ENCODE assay signal across 14 cellular contexts in the genomic region with DNA sequence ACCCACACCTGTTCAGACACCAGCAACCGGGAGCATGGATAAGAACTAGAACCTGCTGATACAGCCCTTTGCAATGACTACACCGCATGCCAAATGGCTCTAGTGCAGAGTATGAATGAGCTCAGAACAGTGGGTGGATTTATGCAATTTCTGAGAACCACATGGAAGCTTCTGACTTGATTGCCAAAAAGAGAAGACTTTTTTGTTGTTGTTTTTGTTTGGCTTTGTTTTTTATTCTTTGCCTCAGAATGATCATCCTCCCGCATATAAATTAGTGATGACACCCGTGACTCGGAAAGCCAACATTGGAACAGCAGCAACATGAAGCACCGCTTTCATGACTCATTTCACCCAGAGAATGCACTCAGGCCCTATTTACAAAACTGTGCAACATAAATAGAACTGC.
A peak's percentile ranks its signal among the peaks of the same experiment; 100 is the strongest.
DNase-seq lines count a peak whose midpoint lies in the region; ATAC-seq and TF ChIP-seq lines count a peak whose summit lies in the region.
"Had no signal": no experiment of that assay in that cellular context is flagged by ENCODE, and none has a peak within 500 bp of the region (broad histone marks: within the 10 kb centered on the region; RNA-seq: fewer than 3 reads in every experiment).

No MANE protein-coding gene starts in this region.

- TF ChIP-seq CTCF in fibroblast of the aortic adventitia (IDR thresholded peaks at IDR 0.05; ENCODE audit: insufficient read depth, low read length): no peak

- peaks cover 9% of the 10 kb centered on the region for H3K4me1 ChIP-seq in GM23248 (ENCODE audit: insufficient read depth)
- H3K4me1 ChIP-seq: ascending aorta had no signal

- no peak overlapping the region for H3K27ac ChIP-seq in GM23248
- H3K27ac ChIP-seq: ascending aorta had no signal

- H3K27me3 ChIP-seq in GM23248 (replicated peaks; ENCODE audit: insufficient read depth): no peaks in the 10 kb centered on the region
- H3K27me3 ChIP-seq: ascending aorta had no signal

- peak; percentile 85 for DNase-seq in GM23248
- DNase-seq in fibroblast of the aortic adventitia (ENCODE audit: low read depth): peak; percentile 26
- DNase-seq in sciatic nerve (ENCODE audit: low spot score): no peak
- DNase-seq in cerebellar cortex (ENCODE audit: low spot score): no peak
- no peak for DNase-seq in stimulated activated CD4-positive, alpha-beta T cell treated with anti-CD3 and anti-CD28 coated beads, Interleukin-15, amount 100 ng/mL, for 24 hours
- DNase-seq: activated gamma-delta T cell; glutamatergic neuron; KG1; NCI-H524; stimulated activated CD4-positive, alpha-beta T cell treated with anti-CD3 and anti-CD28 coated beads, Interleukin-12 subunit alpha, Interleukin-12 subunit beta, amount 100 ng/mL, for 4 hours had no signal

- H3K4me3 ChIP-seq in GM23248 (no peak overlapping the region), fibroblast of the aortic adventitia (ENCODE audit: low read depth, low read length) (no peak overlapping the region)
- H3K4me3 ChIP-seq: ascending aorta had no signal

- no peaks in the 10 kb centered on the region for H3K9me3 ChIP-seq in GM23248 (ENCODE audit: low read depth)
- H3K9me3 ChIP-seq: ascending aorta had no signal

- no peak overlapping the region for H3K4me2 ChIP-seq in GM23248 (ENCODE audit: unreplicated experiment)

- no peaks in the 10 kb centered on the region for H4K20me1 ChIP-seq in GM23248 (ENCODE audit: insufficient read depth)

- no peaks in the 10 kb centered on the region for H3K79me2 ChIP-seq in GM23248 (ENCODE audit: insufficient read depth)

- no peak overlapping the region for H2AFZ ChIP-seq in GM23248

- 4 to 8% methylated on average over 6 of the region's 6 CpGs for WGBS in GM23248 (ENCODE audit: low coverage in 1 of 2, low lambda C conversion rate in 2 of 2, missing lambda C conversion rate in 2 of 2), 2 experiments

- no peaks in the 10 kb centered on the region for H3K9me2 ChIP-seq in GM23248 (ENCODE audit: insufficient read depth)

- intact Hi-C loops in sciatic nerve (cut with DNase I): no loop called here

- in situ Hi-C loops in GM23248 (cut with MboI): no loop called here

- ATAC-seq in SK-N-SH treated with all-trans-retinoic acid at 6 μM for 48 hours (peak; percentile 78), sciatic nerve (peak; percentile 67), HG03520 (IDR thresholded peaks at IDR 0.05; ENCODE audit: unreplicated experiment) (no peak), HG03280 (IDR thresholded peaks at IDR 0.05; ENCODE audit: unreplicated experiment) (no peak)

- no peak overlapping the region for H3K9ac ChIP-seq in GM23248

- H3K36me3 ChIP-seq in GM23248 (ENCODE audit: low read depth): no peaks in the 10 kb centered on the region
- H3K36me3 ChIP-seq: ascending aorta had no signal

- H3F3A ChIP-seq in GM23248 (ENCODE audit: insufficient read depth): peaks cover 19% of the 10 kb centered on the region; the same call in 1 of the 2 replicates

TF ChIP-seq in SK-N-SH treated with all-trans-retinoic acid at 6 μM for 48 hours, 23 proteins besides CTCF, POLR2A, EP300 and RAD21:
- TF ChIP-seq ESRRG (CRISPR knock-in tag; IDR thresholded peaks at IDR 0.05) (no peak), ZFP30 (CRISPR knock-in tag; IDR thresholded peaks at IDR 0.05) (no peak), PPARA (CRISPR knock-in tag; IDR thresholded peaks at IDR 0.05; ENCODE audit: borderline replicate concordance) (no peak), TCF4 (CRISPR knock-in tag; IDR thresholded peaks at IDR 0.05; ENCODE audit: borderline replicate concordance) (no peak), OSR1 (CRISPR knock-in tag; IDR thresholded peaks at IDR 0.05) (no peak), BACH2 (CRISPR knock-in tag; IDR thresholded peaks at IDR 0.05; ENCODE audit: borderline replicate concordance) (no peak), ZNF70 (CRISPR knock-in tag; IDR thresholded peaks at IDR 0.05) (no peak), SNAI2 (CRISPR knock-in tag; IDR thresholded peaks at IDR 0.05) (no peak), GLIS3 (CRISPR knock-in tag; IDR thresholded peaks at IDR 0.05) (no peak), ZC3H10 (CRISPR knock-in tag; IDR thresholded peaks at IDR 0.05) (no peak), RARB (CRISPR knock-in tag; IDR thresholded peaks at IDR 0.05) (no peak), TOX (CRISPR knock-in tag; IDR thresholded peaks at IDR 0.05; ENCODE audit: borderline replicate concordance) (no peak), ZNF565 (CRISPR knock-in tag; conservative IDR thresholded peaks at IDR 0.05; ENCODE audit: low read depth) (no peak)
- TF ChIP-seq, protein P1, sequence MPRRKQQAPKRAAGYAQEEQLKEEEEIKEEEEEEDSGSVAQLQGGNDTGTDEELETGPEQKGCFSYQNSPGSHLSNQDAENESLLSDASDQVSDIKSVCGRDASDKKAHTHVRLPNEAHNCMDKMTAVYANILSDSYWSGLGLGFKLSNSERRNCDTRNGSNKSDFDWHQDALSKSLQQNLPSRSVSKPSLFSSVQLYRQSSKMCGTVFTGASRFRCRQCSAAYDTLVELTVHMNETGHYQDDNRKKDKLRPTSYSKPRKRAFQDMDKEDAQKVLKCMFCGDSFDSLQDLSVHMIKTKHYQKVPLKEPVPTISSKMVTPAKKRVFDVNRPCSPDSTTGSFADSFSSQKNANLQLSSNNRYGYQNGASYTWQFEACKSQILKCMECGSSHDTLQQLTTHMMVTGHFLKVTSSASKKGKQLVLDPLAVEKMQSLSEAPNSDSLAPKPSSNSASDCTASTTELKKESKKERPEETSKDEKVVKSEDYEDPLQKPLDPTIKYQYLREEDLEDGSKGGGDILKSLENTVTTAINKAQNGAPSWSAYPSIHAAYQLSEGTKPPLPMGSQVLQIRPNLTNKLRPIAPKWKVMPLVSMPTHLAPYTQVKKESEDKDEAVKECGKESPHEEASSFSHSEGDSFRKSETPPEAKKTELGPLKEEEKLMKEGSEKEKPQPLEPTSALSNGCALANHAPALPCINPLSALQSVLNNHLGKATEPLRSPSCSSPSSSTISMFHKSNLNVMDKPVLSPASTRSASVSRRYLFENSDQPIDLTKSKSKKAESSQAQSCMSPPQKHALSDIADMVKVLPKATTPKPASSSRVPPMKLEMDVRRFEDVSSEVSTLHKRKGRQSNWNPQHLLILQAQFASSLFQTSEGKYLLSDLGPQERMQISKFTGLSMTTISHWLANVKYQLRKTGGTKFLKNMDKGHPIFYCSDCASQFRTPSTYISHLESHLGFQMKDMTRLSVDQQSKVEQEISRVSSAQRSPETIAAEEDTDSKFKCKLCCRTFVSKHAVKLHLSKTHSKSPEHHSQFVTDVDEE (CRISPR knock-in tag; IDR thresholded peaks at IDR 0.05): no peak
- TF ChIP-seq, protein P2, sequence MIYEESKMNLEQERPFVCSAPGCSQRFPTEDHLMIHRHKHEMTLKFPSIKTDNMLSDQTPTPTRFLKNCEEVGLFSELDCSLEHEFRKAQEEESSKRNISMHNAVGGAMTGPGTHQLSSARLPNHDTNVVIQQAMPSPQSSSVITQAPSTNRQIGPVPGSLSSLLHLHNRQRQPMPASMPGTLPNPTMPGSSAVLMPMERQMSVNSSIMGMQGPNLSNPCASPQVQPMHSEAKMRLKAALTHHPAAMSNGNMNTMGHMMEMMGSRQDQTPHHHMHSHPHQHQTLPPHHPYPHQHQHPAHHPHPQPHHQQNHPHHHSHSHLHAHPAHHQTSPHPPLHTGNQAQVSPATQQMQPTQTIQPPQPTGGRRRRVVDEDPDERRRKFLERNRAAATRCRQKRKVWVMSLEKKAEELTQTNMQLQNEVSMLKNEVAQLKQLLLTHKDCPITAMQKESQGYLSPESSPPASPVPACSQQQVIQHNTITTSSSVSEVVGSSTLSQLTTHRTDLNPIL (CRISPR knock-in tag; IDR thresholded peaks at IDR 0.05; ENCODE audit: low read depth): no peak
- TF ChIP-seq, protein P3, sequence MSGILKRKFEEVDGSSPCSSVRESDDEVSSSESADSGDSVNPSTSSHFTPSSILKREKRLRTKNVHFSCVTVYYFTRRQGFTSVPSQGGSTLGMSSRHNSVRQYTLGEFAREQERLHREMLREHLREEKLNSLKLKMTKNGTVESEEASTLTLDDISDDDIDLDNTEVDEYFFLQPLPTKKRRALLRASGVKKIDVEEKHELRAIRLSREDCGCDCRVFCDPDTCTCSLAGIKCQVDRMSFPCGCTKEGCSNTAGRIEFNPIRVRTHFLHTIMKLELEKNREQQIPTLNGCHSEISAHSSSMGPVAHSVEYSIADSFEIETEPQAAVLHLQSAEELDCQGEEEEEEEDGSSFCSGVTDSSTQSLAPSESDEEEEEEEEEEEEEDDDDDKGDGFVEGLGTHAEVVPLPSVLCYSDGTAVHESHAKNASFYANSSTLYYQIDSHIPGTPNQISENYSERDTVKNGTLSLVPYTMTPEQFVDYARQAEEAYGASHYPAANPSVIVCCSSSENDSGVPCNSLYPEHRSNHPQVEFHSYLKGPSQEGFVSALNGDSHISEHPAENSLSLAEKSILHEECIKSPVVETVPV (CRISPR knock-in tag; IDR thresholded peaks at IDR 0.05): no peak

Comparison
In these comparisons a context has a peak if more than half of its experiments do, and no peak if none do; other contexts are left out.
1. DNase-seq: peak in GM23248 (single experiment) and fibroblast of the aortic adventitia (single experiment); none in sciatic nerve (single experiment), cerebellar cortex (single experiment) and stimulated activated CD4-positive, alpha-beta T cell treated with anti-CD3 and anti-CD28 coated beads, Interleukin-15, amount 100 ng/mL, for 24 hours (single experiment).
2. ATAC-seq: peak in SK-N-SH treated with all-trans-retinoic acid at 6 μM for 48 hours (single experiment) and sciatic nerve (single experiment); none in HG03520 (single experiment) and HG03280 (single experiment).